8 cellular contexts compared by ENCODE assay signal in genomic region chr6:123415844-123416468, GRCh38.
DNase-seq lines count a peak whose midpoint lies in the region; ATAC-seq and TF ChIP-seq lines count a peak whose summit lies in the region.

No MANE protein-coding gene starts in this region.

- H2BK5ac ChIP-seq in mesenchymal stem cell (ENCODE audit: low read depth, low read length, poor library complexity, severe bottlenecking): no peak overlapping the region

- no peak overlapping the region for H2AFZ ChIP-seq in mesenchymal stem cell (ENCODE audit: low read depth, low read length)

- H3K27me3 ChIP-seq in dorsolateral prefrontal cortex (no peaks in the 10 kb centered on the region), mesenchymal stem cell (ENCODE audit: control insufficient read depth in 1 of 2, insufficient read depth in 1 of 2, low read length in 2 of 2) (peaks cover 0 to 11% of the 10 kb centered on the region in 2 experiments), upper lobe of left lung (no peaks in the 10 kb centered on the region)

- TF ChIP-seq CTCF in AG09319 (IDR thresholded peaks at IDR 0.05; ENCODE audit: low read depth, low read length): peak; percentile 64
- peak; percentile 63 to 94 (median 85) for TF ChIP-seq CTCF in dorsolateral prefrontal cortex (IDR thresholded peaks at IDR 0.05 in 54 of 56, conservative IDR thresholded peaks at IDR 0.05 in 2 of 56; ENCODE audit: low read depth in 1 of 56, partially characterized antibody in 56 of 56)
- peak in 5 of 6 experiments; percentile 38 to 64 (median 49) for TF ChIP-seq CTCF in upper lobe of left lung (IDR thresholded peaks at IDR 0.05)

- WGBS in mesenchymal stem cell: 19% methylated on average over 3 of the region's 6 CpGs
- WGBS in upper lobe of left lung, 2 donors: 14% methylated on average over 6 of the region's 6 CpGs

- H4K8ac ChIP-seq in mesenchymal stem cell (ENCODE audit: low read length): no peak overlapping the region

- H4K91ac ChIP-seq in mesenchymal stem cell (ENCODE audit: low read length): no peak overlapping the region

- H3K18ac ChIP-seq in mesenchymal stem cell (ENCODE audit: low read depth in 1 of 2, low read length in 2 of 2): no peak overlapping the region

- H2AK5ac ChIP-seq in mesenchymal stem cell (ENCODE audit: low read length, severe bottlenecking): no peak overlapping the region

- TF ChIP-seq EP300 in upper lobe of left lung (IDR thresholded peaks at IDR 0.05): no peak

- intact Hi-C loops in dorsolateral prefrontal cortex (cut with DNase I): loop anchor here (2.0 to 5.0 kb wide), 3 partner anchors 299 to 1381 kb away; no protein-coding TSS in a partner anchor

- TF ChIP-seq POLR2A in upper lobe of left lung (IDR thresholded peaks at IDR 0.05): no peak

- H2BK120ac ChIP-seq in mesenchymal stem cell (ENCODE audit: low read depth, low read length): no peak overlapping the region

- no peak overlapping the region for H3K4me2 ChIP-seq in mesenchymal stem cell (ENCODE audit: low read length, poor library complexity, severe bottlenecking)

- H3K23ac ChIP-seq in mesenchymal stem cell (ENCODE audit: low read length in 2 of 2): no peak overlapping the region

- H2BK15ac ChIP-seq in mesenchymal stem cell (ENCODE audit: low read depth, poor library complexity, severe bottlenecking): no peak overlapping the region

- H2BK12ac ChIP-seq in mesenchymal stem cell (ENCODE audit: low read length in 2 of 2): no peak overlapping the region

- H3K4ac ChIP-seq in mesenchymal stem cell (ENCODE audit: low read depth in 1 of 2, low read length in 2 of 2): no peak overlapping the region

- no peaks in the 10 kb centered on the region for H3K9me3 ChIP-seq in SK-N-MC (ENCODE audit: low read depth, low read length)
- H3K9me3 ChIP-seq in mesenchymal stem cell (ENCODE audit: control insufficient read depth, low read length): no peaks in the 10 kb centered on the region
- H3K9me3 ChIP-seq in upper lobe of left lung: no peaks in the 10 kb centered on the region

- ATAC-seq in GM18499 (IDR thresholded peaks at IDR 0.05; ENCODE audit: insufficient read depth, unreplicated experiment): peak; percentile 88
- ATAC-seq in HG02840 (IDR thresholded peaks at IDR 0.05; ENCODE audit: low FRiP score, unreplicated experiment): peak; percentile 89
- peak in 1 of 2 donors; percentile 63 for ATAC-seq in upper lobe of left lung (ENCODE audit: low FRiP score in 2 of 2)

- H3K36me3 ChIP-seq in SK-N-MC (ENCODE audit: insufficient read depth, low read length) (no peaks in the 10 kb centered on the region), mesenchymal stem cell (ENCODE audit: control insufficient read depth in 1 of 2, insufficient read depth in 2 of 2, low read depth in 1 of 2, low read length in 2 of 2) (no peaks in the 10 kb centered on the region), upper lobe of left lung (no peaks in the 10 kb centered on the region)

- H3K4me1 ChIP-seq in mesenchymal stem cell (ENCODE audit: control insufficient read depth, insufficient read depth, low read depth, low read length) (no peaks in the 10 kb centered on the region), upper lobe of left lung (no peaks in the 10 kb centered on the region)

- DNase-seq in AG09319 (ENCODE audit: extremely low read depth, low read depth): peak; percentile 15
- peak; percentile 79 for DNase-seq in NAMALWA (ENCODE audit: low spot score)
- DNase-seq in SK-N-MC (ENCODE audit: low read depth, low spot score): peak; percentile 91
- DNase-seq in dorsolateral prefrontal cortex: peak in 7 of 10 donors; percentile 34 to 85 (median 55)
- peak; percentile 63 for DNase-seq in mesenchymal stem cell
- peak in 1 of 2 donors; percentile 33 for DNase-seq in upper lobe of left lung

- H3K14ac ChIP-seq in mesenchymal stem cell (ENCODE audit: low read length in 2 of 2): no peak overlapping the region

- H3K27ac ChIP-seq in SK-N-MC (no peak overlapping the region), dorsolateral prefrontal cortex (no peak overlapping the region), mesenchymal stem cell (ENCODE audit: low read length, poor library complexity, severe bottlenecking) (no peak overlapping the region), upper lobe of left lung (no peak overlapping the region)

- H3K4me3 ChIP-seq in SK-N-MC (no peak overlapping the region), dorsolateral prefrontal cortex (no peak overlapping the region), mesenchymal stem cell (ENCODE audit: insufficient read depth in 1 of 2, low read depth in 1 of 2, low read length in 2 of 2) (no peak overlapping the region), upper lobe of left lung (no peak overlapping the region)

- H3K9ac ChIP-seq in SK-N-MC (ENCODE audit: insufficient read length) (no peak overlapping the region), mesenchymal stem cell (ENCODE audit: low read length) (no peak overlapping the region)

- H3K79me1 ChIP-seq in mesenchymal stem cell (replicated peaks; ENCODE audit: low read length, poor library complexity, severe bottlenecking): no peaks in the 10 kb centered on the region
